In genomic region chr14:61570961-61571299, GRCh38 we compare ENCODE assay signal across 17 cellular contexts.
A peak's percentile ranks its signal among the peaks of the same experiment; 100 is the strongest.
DNase-seq lines count a peak whose midpoint lies in the region; ATAC-seq, FAIRE-seq and TF ChIP-seq lines count a peak whose summit lies in the region.
"Had no signal": no experiment of that assay in that cellular context is flagged by ENCODE, and none has a peak within 500 bp of the region (broad histone marks: within the 10 kb centered on the region; RNA-seq: fewer than 3 reads in every experiment).

No MANE protein-coding gene starts in this region.

- intact Hi-C loops in HepG2 (cut with micrococcal nuclease; ENCODE audit: unreplicated experiment) (no loop called here), right lobe of liver (cut with DNase I) (no loop called here)

- TF ChIP-seq POLR2A in HepG2 (IDR thresholded peaks at IDR 0.05; ENCODE audit: insufficient read depth in 1 of 2, low read depth in 2 of 2, low read length in 2 of 2) = no peak
- TF ChIP-seq POLR2A in right lobe of liver (IDR thresholded peaks at IDR 0.05) = no peak

- ATAC-seq in HepG2 = no peak
- no peak for ATAC-seq in right lobe of liver
- no peak for ATAC-seq in HG02981 (IDR thresholded peaks at IDR 0.05; ENCODE audit: unreplicated experiment)
- ATAC-seq: naive thymus-derived CD4-positive, alpha-beta T cell; stimulated activated effector memory CD8-positive, alpha-beta T cell treated with anti-CD3 and anti-CD28 coated beads, Interleukin-12 subunit alpha, Interleukin-12 subunit beta, amount 100 ng/mL, for 72 hours; T-cell had no signal

- H3K36me3 ChIP-seq in HepG2 (replicated peaks in 1 of 2; ENCODE audit: control insufficient read depth in 1 of 2, insufficient read depth in 2 of 2, low read length in 2 of 2) = no peaks in the 10 kb centered on the region
- H3K36me3 ChIP-seq in right lobe of liver = no peaks in the 10 kb centered on the region
- H3K36me3 ChIP-seq in astrocyte (ENCODE audit: insufficient read depth, low read length) = no peaks in the 10 kb centered on the region
- no peaks in the 10 kb centered on the region for H3K36me3 ChIP-seq in neutrophil

- no peaks in the 10 kb centered on the region for H3K79me2 ChIP-seq in HepG2 (ENCODE audit: insufficient read depth, low read length)
- no peaks in the 10 kb centered on the region for H3K79me2 ChIP-seq in astrocyte (ENCODE audit: insufficient read depth, low read length)

- H3K4me1 ChIP-seq in HepG2 (ENCODE audit: insufficient read depth, low read length) (peaks cover 71% of the 10 kb centered on the region), right lobe of liver (peaks cover 0 to 11% (median 3%) of the 10 kb centered on the region in 4 donors), astrocyte (ENCODE audit: insufficient read depth, low read length) (peaks cover 70% of the 10 kb centered on the region), neutrophil (ENCODE audit: control insufficient read depth in 1 of 2, insufficient read depth in 1 of 2, low read depth in 1 of 2, low read length in 1 of 2) (peaks cover 66 to 70% of the 10 kb centered on the region in 2 experiments)

- H3K4me3 ChIP-seq in HepG2 (replicated peaks in 1 of 3; ENCODE audit: insufficient read depth in 1 of 3, low read depth in 2 of 3, low read length in 3 of 3) (no peak overlapping the region), right lobe of liver (no peak overlapping the region), astrocyte (ENCODE audit: insufficient read depth, low read depth, low read length) (no peak overlapping the region), neutrophil (ENCODE audit: low read depth in 1 of 2, low read length in 1 of 2) (peak overlapping the region; percentile 54 to 55)

- CTCF ChIA-PET in HepG2 (lab: Yijun Ruan, JAX; ENCODE audit: low intra/inter-chr PET ratio, low total read pairs) = no interaction called here

- no peak overlapping the region for H3K27ac ChIP-seq in HepG2 (ENCODE audit: extremely low read length, insufficient read depth, low read length)
- H3K27ac ChIP-seq in right lobe of liver = no peak overlapping the region
- peak overlapping the region; percentile 80 for H3K27ac ChIP-seq in astrocyte (ENCODE audit: low read depth, low read length)
- peak overlapping the region; percentile 97 for H3K27ac ChIP-seq in neutrophil

- no peak for TF ChIP-seq EP300 in HepG2 (IDR thresholded peaks at IDR 0.05; ENCODE audit: low read depth in 2 of 2, low read length in 2 of 2)
- no peak for TF ChIP-seq EP300 in HepG2 (CRISPR knock-in tag; IDR thresholded peaks at IDR 0.05; ENCODE audit: borderline replicate concordance)

- DNase-seq in HepG2 (ENCODE audit: low spot score) = no peak
- no peak for DNase-seq in right lobe of liver
- DNase-seq in astrocyte (ENCODE audit: low read depth) = no peak
- DNase-seq in stimulated activated naive CD4-positive, alpha-beta T cell treated with Interleukin-2 at 50 U/mL for 16 hours (lab: John Stamatoyannopoulos, UW) = no peak
- DNase-seq in stimulated activated CD4-positive, alpha-beta T cell treated with anti-CD3 and anti-CD28 coated beads, Interleukin-2, amount 100 ng/mL, for 48 hours = no peak
- no peak for DNase-seq in HFFc6
- DNase-seq: activated B cell treated with CpG ODN at 0.5 μM for 24 hours; DMS153; naive thymus-derived CD4-positive, alpha-beta T cell; NCI-H1436; NCI-H524 treated with DMSO at 0.1 percent for 48 hours; T-cell had no signal

- POLR2A ChIA-PET in HepG2 (lab: Yijun Ruan, JAX) = interaction anchor here (0.8 to 3.2 kb wide), 4 partner anchors 9 to 17 kb away, joined by 3 to 17 read pairs (median 8); no protein-coding TSS in a partner anchor

- no peaks in the 10 kb centered on the region for H4K20me1 ChIP-seq in HepG2 (ENCODE audit: insufficient read depth, low read length)
- no peaks in the 10 kb centered on the region for H4K20me1 ChIP-seq in astrocyte (ENCODE audit: insufficient read depth, low read length)

- in situ Hi-C loops in HepG2 (cut with HindIII; ENCODE audit: extremely low pct_ligation_motif_present, low pct_unique_long_range_greater_than_20kb) = no loop called here

- no peaks in the 10 kb centered on the region for H3K9me3 Mint-ChIP-seq in astrocyte (ENCODE audit: unreplicated experiment)
- H3K9me3 Mint-ChIP-seq in HFFc6 = no peaks in the 10 kb centered on the region
- H3K9me3 Mint-ChIP-seq: central memory CD8-positive, alpha-beta T cell; stimulated activated effector memory CD8-positive, alpha-beta T cell treated with anti-CD3 and anti-CD28 coated beads, Interleukin-12 subunit alpha, Interleukin-12 subunit beta, amount 100 ng/mL, for 72 hours; T-cell had no signal

- H3K4me2 ChIP-seq in HepG2 (ENCODE audit: low read depth, low read length) (no peak overlapping the region; the same call in 1 of the 2 replicates), astrocyte (ENCODE audit: low read length) (peak overlapping the region; percentile 69)

- 77% methylated on average over 2 of the region's 2 CpGs for WGBS in HepG2 (ENCODE audit: low lambda C conversion rate)
- 83% methylated on average over 2 of the region's 2 CpGs for WGBS in right lobe of liver (ENCODE audit: insufficient coverage, low coverage, low lambda C conversion rate, missing lambda C conversion rate)

- H3K4me3 Mint-ChIP-seq in astrocyte (ENCODE audit: unreplicated experiment) (peak overlapping the region; percentile 77), HFFc6 (no peak overlapping the region)
- H3K4me3 Mint-ChIP-seq: activated B cell treated with CpG ODN at 0.5 μM for 24 hours; central memory CD8-positive, alpha-beta T cell; stimulated activated effector memory CD8-positive, alpha-beta T cell treated with anti-CD3 and anti-CD28 coated beads, Interleukin-12 subunit alpha, Interleukin-12 subunit beta, amount 100 ng/mL, for 72 hours had no signal

- H3K4me1 Mint-ChIP-seq in astrocyte (ENCODE audit: low read depth, unreplicated experiment) (peaks cover 88% of the 10 kb centered on the region), HFFc6 (ENCODE audit: low read depth) (peaks cover 91% of the 10 kb centered on the region)

- FAIRE-seq in HepG2 (lab: Jason Lieb, UNC) = no peak
- FAIRE-seq in astrocyte (lab: Jason Lieb, UNC) = peak; percentile 34

- H3K9me3 ChIP-seq in HepG2 (ENCODE audit: low read length) (no peaks in the 10 kb centered on the region), right lobe of liver (no peaks in the 10 kb centered on the region), astrocyte (ENCODE audit: insufficient read depth, low read depth, low read length) (no peaks in the 10 kb centered on the region), neutrophil (no peaks in the 10 kb centered on the region)

- peak overlapping the region; percentile 39 for H2AFZ ChIP-seq in HepG2 (ENCODE audit: low read length)
- H2AFZ ChIP-seq in astrocyte (ENCODE audit: low read depth, low read length) = no peak overlapping the region

- H3K27me3 ChIP-seq in HepG2 (ENCODE audit: control insufficient read depth in 1 of 2, insufficient read depth in 2 of 2, low read length in 2 of 2) = no peaks in the 10 kb centered on the region
- no peaks in the 10 kb centered on the region for H3K27me3 ChIP-seq in right lobe of liver
- no peaks in the 10 kb centered on the region for H3K27me3 ChIP-seq in astrocyte (ENCODE audit: insufficient read depth, low read length)
- H3K27me3 ChIP-seq in neutrophil = no peaks in the 10 kb centered on the region

- no peak for TF ChIP-seq RAD21 in HepG2 (CRISPR knock-in tag; IDR thresholded peaks at IDR 0.05)

- no peak for TF ChIP-seq CTCF in HepG2 (CRISPR knock-in tag; IDR thresholded peaks at IDR 0.05)
- no peak for TF ChIP-seq CTCF in right lobe of liver (IDR thresholded peaks at IDR 0.05)
- TF ChIP-seq CTCF in astrocyte (IDR thresholded peaks at IDR 0.05; ENCODE audit: insufficient read depth, low read depth, low read length) = no peak
- TF ChIP-seq CTCF in neutrophil (IDR thresholded peaks at IDR 0.05) = no peak
- TF ChIP-seq CTCF in HFFc6 (IDR thresholded peaks at IDR 0.05) = no peak

- H3K36me3 Mint-ChIP-seq in astrocyte (ENCODE audit: low read depth, unreplicated experiment) (peaks cover 2% of the 10 kb centered on the region), HFFc6 (ENCODE audit: low read depth) (no peaks in the 10 kb centered on the region)
- H3K36me3 Mint-ChIP-seq: activated naive CD8-positive, alpha-beta T cell; T-cell had no signal

- H3K27ac Mint-ChIP-seq in astrocyte (ENCODE audit: unreplicated experiment) = peak overlapping the region; percentile 97
- no peak overlapping the region; the same call in 1 of the 2 replicates for H3K27ac Mint-ChIP-seq in HFFc6

- no TSS peak for BruUV-seq in HepG2 (replicated peaks; lab: Mats Ljungman, UMichigan)

- H3K9ac ChIP-seq in HepG2 (ENCODE audit: insufficient read depth, low read depth, low read length) (no peak overlapping the region), astrocyte (ENCODE audit: low read length) (peak overlapping the region; percentile 61)

- H3K27me3 Mint-ChIP-seq in astrocyte (ENCODE audit: low read depth, unreplicated experiment) (no peaks in the 10 kb centered on the region), HFFc6 (ENCODE audit: insufficient read depth) (peaks cover 1% of the 10 kb centered on the region)
- H3K27me3 Mint-ChIP-seq: activated B cell treated with CpG ODN at 0.5 μM for 24 hours; activated naive CD8-positive, alpha-beta T cell had no signal

TF ChIP-seq in HepG2, 621 proteins besides CTCF, POLR2A, EP300 and RAD21:
- TF ChIP-seq ZC3H4 (CRISPR knock-in tag; IDR thresholded peaks at IDR 0.05; ENCODE audit: borderline replicate concordance) (no peak), PCBP2 (optimal IDR thresholded peaks at IDR 0.05; ENCODE audit: low read depth, low read length, poor library complexity, severe bottlenecking) (no peak), U2AF1 (optimal IDR thresholded peaks at IDR 0.05; ENCODE audit: low read depth, low read length) (no peak), FOXA1 (IDR thresholded peaks at IDR 0.05) (no peak), FOXA1 (CRISPR knock-in tag; IDR thresholded peaks at IDR 0.05) (no peak), ZNF326 (CRISPR knock-in tag; IDR thresholded peaks at IDR 0.05; ENCODE audit: borderline replicate concordance) (no peak)

Comparison
In these comparisons a context has a peak if more than half of its experiments do, and no peak if none do; other contexts are left out.
1. H3K27ac ChIP-seq: peak in astrocyte (single experiment) and neutrophil (single experiment); none in HepG2 (single experiment) and right lobe of liver (0 of 3).
2. H3K4me3 ChIP-seq: peak in neutrophil (2 of 2); none in HepG2 (0 of 3), right lobe of liver (0 of 3) and astrocyte (single experiment).